Comparison of ENCODE assay signal across 7 cellular contexts in the genomic region with DNA sequence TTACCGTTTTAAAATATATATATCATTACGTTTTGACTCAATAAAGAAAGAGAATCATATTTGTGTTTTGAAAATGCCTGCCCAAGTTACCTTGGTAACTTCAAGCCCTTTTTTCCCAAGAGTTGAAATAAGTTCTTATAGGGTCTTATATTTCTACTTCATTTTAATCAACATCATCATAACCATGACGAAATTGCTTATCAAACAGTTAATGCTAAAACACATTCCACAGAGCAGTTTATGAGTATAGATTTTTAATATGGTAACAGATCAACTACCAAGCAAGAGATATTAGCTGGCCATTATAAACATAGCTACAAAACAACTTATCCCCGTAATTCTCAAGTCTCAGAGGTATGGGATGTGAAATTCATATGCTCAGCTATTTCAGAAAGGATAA.
"Had no signal": no experiment of that assay in that cellular context is flagged by ENCODE, and none has a peak within 500 bp of the region (broad histone marks: within the 10 kb centered on the region; RNA-seq: fewer than 3 reads in every experiment).

No MANE protein-coding gene starts in this region.

- ATAC-seq: GM23338 had no signal

- DNase-seq: H9, HCEC 1CT, KBM-7 had no signal

- H3K4me2 ChIP-seq: GM23338 had no signal

- H3K4me3 ChIP-seq: GM23338 had no signal

- FAIRE-seq: H1, H54, HTR-8/SVneo had no signal

- H2AFZ ChIP-seq: GM23338 had no signal
